ENCODE assay signal across 13 cellular contexts in genomic region chr2:127277028-127277427, GRCh38. TPM values are rescaled to one million over a fixed set of nuclear protein-coding genes. Genes with fewer than 3 reads are reported as not detected.
DNase-seq lines count a peak whose midpoint lies in the region; ATAC-seq and TF ChIP-seq lines count a peak whose summit lies in the region.
"Had no signal": no experiment of that assay in that cellular context is flagged by ENCODE, and none has a peak within 500 bp of the region (broad histone marks: within the 10 kb centered on the region; RNA-seq: fewer than 3 reads in every experiment).

No MANE protein-coding gene starts in this region.

- peaks cover 12 to 99% (median 74%) of the 10 kb centered on the region in 4 donors for H3K36me3 ChIP-seq in upper lobe of left lung

- 94 to 98% methylated on average over 2 of the region's 2 CpGs for WGBS in upper lobe of left lung, 2 donors

- peak; percentile 16 for DNase-seq in medulla oblongata (ENCODE audit: extremely low spot score)
- DNase-seq in GDM1 (lab: John Stamatoyannopoulos, UW): no peak
- DNase-seq in NK-92 (lab: John Stamatoyannopoulos, UW; ENCODE audit: unreplicated experiment): no peak
- DNase-seq in activated CD4-positive, alpha-beta T cell treated with anti-CD3 and anti-CD28 coated beads for 4 hours: no peak
- no peak for DNase-seq in upper lobe of left lung
- DNase-seq: DMS 273 treated with DMSO at 0.1 percent for 48 hours; NCI-H446 treated with DMSO at 0.1 percent for 48 hours; stimulated activated naive CD4-positive, alpha-beta T cell had no signal

- no peak for TF ChIP-seq EP300 in upper lobe of left lung (IDR thresholded peaks at IDR 0.05)

- ATAC-seq in GM18907 (IDR thresholded peaks at IDR 0.05; ENCODE audit: unreplicated experiment) (peak; percentile 95), GM21576 (IDR thresholded peaks at IDR 0.05; ENCODE audit: unreplicated experiment) (peak; percentile 63), HG03175 (IDR thresholded peaks at IDR 0.05; ENCODE audit: unreplicated experiment) (peak; percentile 68), upper lobe of left lung (ENCODE audit: low FRiP score in 2 of 2) (no peak)

- H3K4me1 ChIP-seq in upper lobe of left lung: no peaks in the 10 kb centered on the region

- no peak overlapping the region for H3K4me3 ChIP-seq in upper lobe of left lung
- H3K4me3 ChIP-seq: smooth muscle cell had no signal

- H3K27me3 ChIP-seq in upper lobe of left lung: no peaks in the 10 kb centered on the region

- H3K9me3 ChIP-seq in upper lobe of left lung: no peaks in the 10 kb centered on the region

- TF ChIP-seq CTCF in upper lobe of left lung (IDR thresholded peaks at IDR 0.05): no peak

- TF ChIP-seq POLR2A in upper lobe of left lung (IDR thresholded peaks at IDR 0.05): no peak

- H3K27ac ChIP-seq in upper lobe of left lung: no peak overlapping the region

RNA-seq across cellular contexts. Expression of gene ERCC3, which starts 16.9 kb away (rescaled TPM):
- 100 to 1,000 TPM in 1 of 6 donors, 10 to 100 TPM in 5; 32.1 to 178 (median 49.8) TPM for total RNA-seq in upper lobe of left lung

RNA-seq across cellular contexts. Expression of gene CYP27C1, which starts 56.9 kb away (rescaled TPM):
- under 1 TPM in 4 of 6 donors, not detected in 2; 0.11 to 0.39 (median 0.14) TPM for total RNA-seq in upper lobe of left lung
- total RNA-seq: lung microvascular endothelial cell had no signal

Comparison
In these comparisons a context has a peak if more than half of its experiments do, and no peak if none do; other contexts are left out.
1. ATAC-seq: peak in GM18907 (single experiment), GM21576 (single experiment) and HG03175 (single experiment); none in upper lobe of left lung (0 of 2).